9 cellular contexts compared by ENCODE assay signal in genomic region chr2:152036611-152037469, GRCh38.
DNase-seq lines count a peak whose midpoint lies in the region; ATAC-seq, FAIRE-seq and TF ChIP-seq lines count a peak whose summit lies in the region.
"Had no signal": no experiment of that assay in that cellular context is flagged by ENCODE, and none has a peak within 500 bp of the region (broad histone marks: within the 10 kb centered on the region; RNA-seq: fewer than 3 reads in every experiment).

No MANE protein-coding gene starts in this region.

- H3K27me3 ChIP-seq in prostate gland (replicated peaks; ENCODE audit: insufficient read depth), result no peaks in the 10 kb centered on the region

- H3K27ac ChIP-seq in prostate gland, result no peak overlapping the region

- CTCF ChIA-PET in activated naive CD4-positive, alpha-beta T cell treated with anti-CD3 and anti-CD28 coated beads for 36 hours (lab: Charles Lee), result interaction anchor here (0.9 to 4.2 kb wide), 8 partner anchors 10 to 598 kb away, joined by 3 to 34 read pairs (median 4); partner anchors contain the start of gene STAM2

- H3K27me3 Mint-ChIP-seq in activated naive CD4-positive, alpha-beta T cell treated with anti-CD3 and anti-CD28 coated beads for 36 hours (ENCODE audit: low read depth), result no peaks in the 10 kb centered on the region
- H3K27me3 Mint-ChIP-seq in glutamatergic neuron (ENCODE audit: unreplicated experiment), result no peaks in the 10 kb centered on the region

- ATAC-seq in GM21576 (IDR thresholded peaks at IDR 0.05; ENCODE audit: unreplicated experiment), result peak; percentile 94

- H3K9me3 Mint-ChIP-seq in activated naive CD4-positive, alpha-beta T cell treated with anti-CD3 and anti-CD28 coated beads for 36 hours, result no peaks in the 10 kb centered on the region
- H3K9me3 Mint-ChIP-seq in glutamatergic neuron (ENCODE audit: unreplicated experiment), result no peaks in the 10 kb centered on the region

- no peaks in the 10 kb centered on the region for H3K36me3 Mint-ChIP-seq in activated naive CD4-positive, alpha-beta T cell treated with anti-CD3 and anti-CD28 coated beads for 36 hours (ENCODE audit: low read depth)
- H3K36me3 Mint-ChIP-seq in glutamatergic neuron (ENCODE audit: unreplicated experiment), result no peaks in the 10 kb centered on the region

- WGBS in prostate gland, result 32% methylated on average over 10 of the region's 10 CpGs

- no peak overlapping the region for H3K4me3 ChIP-seq in Jurkat, Clone E6-1 (ENCODE audit: low read length)
- no peak overlapping the region for H3K4me3 ChIP-seq in prostate gland

- intact Hi-C loops in activated naive CD4-positive, alpha-beta T cell treated with anti-CD3 and anti-CD28 coated beads for 36 hours (cut with micrococcal nuclease), result loop anchor here (1.0 to 10.0 kb wide), 7 partner anchors 138 to 1482 kb away; partner anchors contain the start of genes FMNL2 and STAM2
- intact Hi-C loops in prostate gland (cut with DNase I), result loop anchor here (5.0 to 10.0 kb wide), 3 partner anchors 140 to 598 kb away; partner anchors contain the start of genes FMNL2 and STAM2

- peak; percentile 68 for FAIRE-seq in RCC 7860 (lab: Jason Lieb, UNC)
- FAIRE-seq: frontal cortex had no signal

- H3K4me1 ChIP-seq in prostate gland (replicated peaks), result no peaks in the 10 kb centered on the region

- TF ChIP-seq POLR2A in prostate gland (IDR thresholded peaks at IDR 0.05), result no peak

- TF ChIP-seq CTCF in glutamatergic neuron (IDR thresholded peaks at IDR 0.05; ENCODE audit: partially characterized antibody, unreplicated experiment), result peak; percentile 69
- TF ChIP-seq CTCF in prostate gland (IDR thresholded peaks at IDR 0.05), result peak; percentile 57 to 82 (median 76)

- H3K4me3 Mint-ChIP-seq in activated naive CD4-positive, alpha-beta T cell treated with anti-CD3 and anti-CD28 coated beads for 36 hours, result no peak overlapping the region
- H3K4me3 Mint-ChIP-seq in glutamatergic neuron (ENCODE audit: unreplicated experiment), result no peak overlapping the region

- H3K36me3 ChIP-seq in prostate gland, result no peaks in the 10 kb centered on the region

- DNase-seq in EH (ENCODE audit: low read depth), result peak; percentile 72
- peak; percentile 65 for DNase-seq in Jurkat, Clone E6-1 (ENCODE audit: low read depth, low spot score)
- peak; percentile 52 for DNase-seq in RCC 7860 (ENCODE audit: low spot score)
- peak; percentile 79 for DNase-seq in activated naive CD4-positive, alpha-beta T cell treated with anti-CD3 and anti-CD28 coated beads for 36 hours
- peak; percentile 76 for DNase-seq in glutamatergic neuron
- peak; percentile 76 for DNase-seq in prostate gland (ENCODE audit: low spot score)
- no peak for DNase-seq in OCI-M2 (lab: John Stamatoyannopoulos, UW; ENCODE audit: unreplicated experiment)

- H3K4me1 Mint-ChIP-seq in activated naive CD4-positive, alpha-beta T cell treated with anti-CD3 and anti-CD28 coated beads for 36 hours (ENCODE audit: low read depth), result no peaks in the 10 kb centered on the region
- H3K4me1 Mint-ChIP-seq in glutamatergic neuron (ENCODE audit: low read depth, unreplicated experiment), result peaks cover 19% of the 10 kb centered on the region

- no peaks in the 10 kb centered on the region for H3K9me3 ChIP-seq in prostate gland

- H3K27ac Mint-ChIP-seq in activated naive CD4-positive, alpha-beta T cell treated with anti-CD3 and anti-CD28 coated beads for 36 hours, result no peak overlapping the region
- no peak overlapping the region for H3K27ac Mint-ChIP-seq in glutamatergic neuron (ENCODE audit: unreplicated experiment)
